10 cellular contexts compared by ENCODE assay signal in genomic region chr19:30426864-30427263, GRCh38. TPM values are rescaled to one million over a fixed set of nuclear protein-coding genes. Genes with fewer than 3 reads are reported as not detected.
"Had no signal": no experiment of that assay in that cellular context is flagged by ENCODE, and none has a peak within 500 bp of the region (broad histone marks: within the 10 kb centered on the region; RNA-seq: fewer than 3 reads in every experiment).

No MANE protein-coding gene starts in this region.

- ATAC-seq: GM23338 had no signal

- FAIRE-seq: H1, H54 had no signal

- H2AFZ ChIP-seq: GM23338 had no signal

- H3K4me3 ChIP-seq: GM23338 had no signal

- DNase-seq: H9, HCEC 1CT, HFFc6, IMR-90, KBM-7 had no signal

- H3K4me2 ChIP-seq: GM23338 had no signal

- H3K27ac ChIP-seq: HL-60 had no signal

RNA-seq across cellular contexts. Expression of gene ZNF536, which starts 54.7 kb away (rescaled TPM):
- total RNA-seq: H9, HFFc6, HT1080, IMR-90 had no signal
- polyA plus RNA-seq: GM23338, IMR-90 had no signal
